In the genomic region with DNA sequence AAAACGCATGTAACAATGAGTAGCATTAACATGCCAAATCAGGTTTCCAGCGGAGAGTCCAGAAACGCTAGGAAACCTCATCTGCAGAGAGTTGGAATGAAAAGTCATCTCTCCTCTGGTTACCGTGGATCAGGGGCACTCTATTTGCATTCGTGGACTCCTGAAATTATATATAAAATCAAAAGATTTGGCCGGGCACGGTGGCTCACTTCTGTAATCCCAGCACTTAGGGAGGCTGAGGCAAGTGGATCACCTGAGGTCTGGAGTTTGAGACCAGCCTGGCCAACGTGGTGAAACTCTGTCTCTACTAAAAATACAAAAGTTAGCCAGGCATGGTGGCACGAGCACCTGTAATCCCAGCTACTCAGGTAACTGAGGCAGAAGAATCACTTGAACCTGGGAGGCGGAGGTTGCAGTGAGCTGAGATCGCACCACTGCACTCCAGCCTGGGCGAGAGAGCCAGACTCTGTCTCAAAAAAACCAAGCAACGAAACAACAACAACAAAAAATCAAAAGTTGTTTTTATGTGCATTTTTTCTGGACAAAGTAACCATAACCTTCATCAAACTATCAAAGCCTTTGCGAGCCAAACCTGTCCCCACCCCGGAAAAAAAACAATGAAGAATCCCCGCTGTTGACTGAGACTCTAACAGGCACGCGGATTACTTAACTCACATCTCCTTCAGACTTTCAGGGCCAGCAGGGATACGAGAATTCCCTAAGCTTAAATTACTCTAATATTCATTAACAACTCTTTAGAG, we compare ENCODE assay signal across 7 cellular contexts.
DNase-seq lines count a peak whose midpoint lies in the region; TF ChIP-seq lines count a peak whose summit lies in the region.

No MANE protein-coding gene starts in this region.

- H3K4me1 ChIP-seq in PC-9 (replicated peaks; ENCODE audit: insufficient read depth) (0 out of 2 replicates have a peak, but pooled peaks cover 9% of the 10 kb centered on the region), fibroblast of lung (ENCODE audit: control insufficient read depth, extremely low read depth, insufficient read depth, low read length) (peaks cover 5% of the 10 kb centered on the region)

- H3K79me2 ChIP-seq in PC-9 (ENCODE audit: low read depth) (no peaks in the 10 kb centered on the region), fibroblast of lung (ENCODE audit: control insufficient read depth, insufficient read depth, low read length) (no peaks in the 10 kb centered on the region)

- H2AFZ ChIP-seq in PC-9, result peak overlapping the region; percentile 81
- peak overlapping the region; percentile 24 for H2AFZ ChIP-seq in fibroblast of lung (ENCODE audit: low read length)

- peaks cover 8% of the 10 kb centered on the region for H3F3A ChIP-seq in PC-9 (ENCODE audit: insufficient read depth, low read depth)

- no peak for TF ChIP-seq POLR2A in erythroblast (IDR thresholded peaks at IDR 0.05; ENCODE audit: low read length)

- no peaks in the 10 kb centered on the region for H3K36me3 ChIP-seq in PC-9 (ENCODE audit: low read depth)
- H3K36me3 ChIP-seq in fibroblast of lung (ENCODE audit: control insufficient read depth, insufficient read depth, low read length), result peaks cover 2% of the 10 kb centered on the region

- DNase-seq in Daoy (ENCODE audit: low read depth) (peak; percentile 46), PC-9 (peak in 1 of 2 experiments; percentile 57), fibroblast of lung (ENCODE audit: low read depth in 2 of 2) (no peak), skeletal muscle cell (ENCODE audit: low read depth) (no peak), erythroblast (lab: John Stamatoyannopoulos, UW) (no peak), T-helper 9 cell (no peak)
- DNase-seq in stimulated activated CD4-positive, alpha-beta T cell treated with anti-CD3 and anti-CD28 coated beads, Interleukin-15, amount 100 ng/mL, for 24 hours, result no peak

- peak overlapping the region; percentile 60 for H3K4me3 ChIP-seq in PC-9
- H3K4me3 ChIP-seq in fibroblast of lung (replicated peaks in 1 of 4; ENCODE audit: control extremely low read depth in 1 of 4, insufficient read depth in 1 of 4, low read depth in 3 of 4, low read length in 4 of 4), result peak overlapping the region; percentile 29 to 64 (median 54)
- H3K4me3 ChIP-seq in skeletal muscle cell (ENCODE audit: low read depth, low read length), result peak overlapping the region; percentile 45

- H3K27me3 ChIP-seq in PC-9 (ENCODE audit: insufficient read depth, low read depth), result no peaks in the 10 kb centered on the region
- no peaks in the 10 kb centered on the region for H3K27me3 ChIP-seq in fibroblast of lung (ENCODE audit: control insufficient read depth, insufficient read depth, low read length)

- BruUV-seq in PC-9 (replicated peaks; lab: Mats Ljungman, UMichigan), result no TSS peak

- H4K20me1 ChIP-seq in PC-9 (ENCODE audit: insufficient read depth), result no peaks in the 10 kb centered on the region
- H4K20me1 ChIP-seq in fibroblast of lung (ENCODE audit: control insufficient read depth, extremely low read depth, insufficient read depth, low read length), result no peaks in the 10 kb centered on the region

- H3K9me2 ChIP-seq in PC-9 (ENCODE audit: insufficient read depth), result no peaks in the 10 kb centered on the region

- intact Hi-C loops in PC-9 (cut with micrococcal nuclease; ENCODE audit: unreplicated experiment), result no loop called here

- no peak for TF ChIP-seq CTCF in PC-9 (conservative IDR thresholded peaks at IDR 0.05)
- TF ChIP-seq CTCF in fibroblast of lung (conservative IDR thresholded peaks at IDR 0.05 in 1 of 2, IDR thresholded peaks at IDR 0.05 in 1 of 2; ENCODE audit: low read depth in 1 of 2, low read length in 2 of 2), result no peak

- CTCF ChIA-PET in PC-9 (lab: Charles Lee), result interaction anchor here (0.5 to 1.1 kb wide), 2 partner anchors 20 to 202 kb away, joined by 5 to 9 read pairs; no protein-coding TSS in a partner anchor

- peak overlapping the region; percentile 50 for H3K27ac ChIP-seq in PC-9
- H3K27ac ChIP-seq in fibroblast of lung (ENCODE audit: insufficient read depth, low read length), result peak overlapping the region; percentile 84

- H3K4me2 ChIP-seq in PC-9 (peak overlapping the region; percentile 79), fibroblast of lung (ENCODE audit: extremely low read depth, insufficient read depth, low read length) (peak overlapping the region; percentile 76)

- H3K9ac ChIP-seq in fibroblast of lung (ENCODE audit: insufficient read depth, low read length), result peak overlapping the region; percentile 58

- H3K9me3 ChIP-seq in PC-9 (ENCODE audit: insufficient read depth, low read depth) (no peaks in the 10 kb centered on the region), fibroblast of lung (ENCODE audit: control insufficient read depth, insufficient read depth, low read depth, low read length) (no peaks in the 10 kb centered on the region)

- POLR2A ChIA-PET in PC-9 (lab: Charles Lee; ENCODE audit: unreplicated experiment), result interaction anchor here (0.6 kb wide), 2 partner anchors 240 to 284 kb away, joined by 3 to 7 read pairs; no protein-coding TSS in a partner anchor
